In the genomic region with DNA sequence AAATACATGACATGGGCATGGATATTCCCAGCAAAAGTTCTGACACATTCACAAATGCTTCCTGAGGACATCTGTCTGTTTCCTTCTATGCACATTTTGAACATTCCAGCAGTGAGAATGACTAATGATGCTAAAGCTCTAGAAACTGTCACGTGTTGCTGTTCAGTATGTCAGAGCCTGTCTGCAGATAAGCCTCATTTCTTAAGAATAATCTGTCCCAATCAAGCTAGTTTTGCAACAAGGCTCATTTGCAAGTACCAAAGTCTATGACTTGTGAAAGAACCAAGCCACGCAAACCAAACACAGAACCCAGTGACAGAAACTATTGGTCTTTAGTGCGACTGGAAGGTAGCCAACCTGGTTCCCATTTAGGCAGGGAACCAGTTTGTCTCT, we compare ENCODE assay signal across 11 cellular contexts.
A peak's percentile ranks its signal among the peaks of the same experiment; 100 is the strongest.
DNase-seq lines count a peak whose midpoint lies in the region; ATAC-seq and TF ChIP-seq lines count a peak whose summit lies in the region.
"Had no signal": no experiment of that assay in that cellular context is flagged by ENCODE, and none has a peak within 500 bp of the region (broad histone marks: within the 10 kb centered on the region; RNA-seq: fewer than 3 reads in every experiment).

No MANE protein-coding gene starts in this region.

- DNase-seq in A673 (ENCODE audit: low spot score): peak; percentile 63
- no peak for DNase-seq in coronary artery (ENCODE audit: low spot score)
- peak; percentile 87 to 96 for DNase-seq in lung microvascular endothelial cell (ENCODE audit: low read depth in 2 of 2)
- no peak for DNase-seq in activated CD8-positive, alpha-beta memory T cell treated with anti-CD3 and anti-CD28 coated beads, Interleukin-2, amount 50 U/mL, for 48 hours
- DNase-seq in DMS79 treated with DMSO at 0.1 percent for 48 hours (lab: John Stamatoyannopoulos, UW): no peak
- DNase-seq in COR-L47 (lab: John Stamatoyannopoulos, UW): no peak
- DNase-seq: C1 segment of cervical spinal cord, GOT3, Peyer's patch had no signal

- no peaks in the 10 kb centered on the region for H3K9me3 ChIP-seq in A673 (ENCODE audit: low read depth, low read length, poor library complexity, severe bottlenecking)
- no peaks in the 10 kb centered on the region for H3K9me3 ChIP-seq in Loucy (ENCODE audit: insufficient read depth, low read depth, low read length)
- H3K9me3 ChIP-seq: Peyer's patch had no signal

- POLR2A ChIA-PET in A673 (lab: Charles Lee; ENCODE audit: low non-redundant PET): interaction anchor here (0.5 kb wide), 1 partner anchor 423 kb away, joined by 3 read pairs; no protein-coding TSS in a partner anchor

- no peak overlapping the region for H3K4me3 ChIP-seq in A673 (ENCODE audit: low read depth, low read length, poor library complexity, severe bottlenecking)
- no peak overlapping the region for H3K4me3 ChIP-seq in Loucy (ENCODE audit: low read length, poor library complexity, severe bottlenecking)
- H3K4me3 ChIP-seq in coronary artery: peak overlapping the region; percentile 26
- H3K4me3 ChIP-seq: Peyer's patch had no signal

- H3K36me3 ChIP-seq in A673 (ENCODE audit: insufficient read depth, low read length, poor library complexity, severe bottlenecking): no peaks in the 10 kb centered on the region
- no peaks in the 10 kb centered on the region for H3K36me3 ChIP-seq in Loucy (ENCODE audit: insufficient read depth, low read length)
- H3K36me3 ChIP-seq: Peyer's patch had no signal

- H3F3A ChIP-seq in Loucy (ENCODE audit: low read depth): no peaks in the 10 kb centered on the region

- no peak overlapping the region for H2AFZ ChIP-seq in Loucy (ENCODE audit: low read length)

- H3K27ac ChIP-seq in A673 (ENCODE audit: low read depth, low read length, poor library complexity, severe bottlenecking) (no peak overlapping the region), coronary artery (peak overlapping the region; percentile 15 to 78)

- intact Hi-C loops in A673 (cut with micrococcal nuclease; ENCODE audit: unreplicated experiment): no loop called here

- no peaks in the 10 kb centered on the region for H3K27me3 ChIP-seq in A673 (replicated peaks; ENCODE audit: insufficient read depth, low read depth, low read length, poor library complexity)
- no peaks in the 10 kb centered on the region for H3K27me3 ChIP-seq in Loucy (ENCODE audit: insufficient read depth, low read length, poor library complexity, severe bottlenecking)
- H3K27me3 ChIP-seq: Peyer's patch had no signal

- H3K9me2 ChIP-seq in Loucy (replicated peaks; ENCODE audit: low read depth, low read length): no peaks in the 10 kb centered on the region

- H3K79me2 ChIP-seq in Loucy (ENCODE audit: insufficient read depth, low read length): no peaks in the 10 kb centered on the region

- TF ChIP-seq CTCF in A673 (conservative IDR thresholded peaks at IDR 0.05; ENCODE audit: low read depth, low read length) (no peak), Loucy (conservative IDR thresholded peaks at IDR 0.05; ENCODE audit: low read length) (no peak), coronary artery (IDR thresholded peaks at IDR 0.05) (no peak)

- H3K4me1 ChIP-seq in A673 (ENCODE audit: insufficient read depth, low read length, poor library complexity, severe bottlenecking) (peaks cover 12% of the 10 kb centered on the region), Loucy (ENCODE audit: insufficient read depth, low read length, poor library complexity, severe bottlenecking) (peaks cover 10% of the 10 kb centered on the region)
- H3K4me1 ChIP-seq: Peyer's patch had no signal

- no peak for ATAC-seq in HG03442 (IDR thresholded peaks at IDR 0.05; ENCODE audit: unreplicated experiment)

- no TSS peak for BruUV-seq in A673 (replicated peaks; lab: Mats Ljungman, UMichigan)

- CTCF ChIA-PET in A673 (lab: Charles Lee): interaction anchor here (0.6 kb wide), 1 partner anchor 10 kb away, joined by 9 read pairs; no protein-coding TSS in a partner anchor

- H3K9ac ChIP-seq in Loucy (ENCODE audit: low read depth, low read length, poor library complexity, severe bottlenecking): no peak overlapping the region

- H4K20me1 ChIP-seq in Loucy (ENCODE audit: insufficient read depth, low read length, poor library complexity, severe bottlenecking): no peaks in the 10 kb centered on the region

- H3K4me2 ChIP-seq in Loucy (ENCODE audit: low read depth, low read length, poor library complexity, severe bottlenecking): peak overlapping the region; percentile 11

Comparison
In these comparisons a context has a peak if more than half of its experiments do, and no peak if none do; other contexts are left out.
1. DNase-seq: peak in A673 (single experiment) and lung microvascular endothelial cell (2 of 2); none in coronary artery (single experiment), activated CD8-positive, alpha-beta memory T cell treated with anti-CD3 and anti-CD28 coated beads, Interleukin-2, amount 50 U/mL, for 48 hours (single experiment), DMS79 treated with DMSO at 0.1 percent for 48 hours (single experiment) and COR-L47 (single experiment).